In the genomic region with DNA sequence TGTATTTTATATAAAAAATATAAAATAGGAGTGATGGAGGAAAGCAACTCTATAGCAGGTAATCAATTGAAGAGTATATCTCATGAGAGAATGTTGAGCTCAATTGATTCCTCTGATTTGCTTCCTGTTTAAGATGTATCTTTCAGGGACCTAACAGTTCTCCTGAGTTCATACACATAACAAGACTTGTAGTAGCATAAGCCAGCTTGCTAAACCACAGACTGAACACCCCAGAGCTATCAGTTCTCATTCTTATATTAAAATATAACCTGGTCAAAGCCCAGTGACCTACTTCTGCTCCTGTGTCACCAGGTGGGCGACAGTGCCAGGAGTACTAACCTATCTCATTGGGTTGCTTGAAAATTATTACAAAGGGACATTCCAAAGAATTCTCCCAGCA, we compare ENCODE assay signal across 40 cellular contexts. TPM values are rescaled to one million over a fixed set of nuclear protein-coding genes. Genes with fewer than 3 reads are reported as not detected.
"Had no signal": no experiment of that assay in that cellular context is flagged by ENCODE, and none has a peak within 500 bp of the region (broad histone marks: within the 10 kb centered on the region; RNA-seq: fewer than 3 reads in every experiment).

No MANE protein-coding gene starts in this region.

- H3K27me3 ChIP-seq: MG63 had no signal

- H3K9me3 ChIP-seq: MG63 had no signal

- H3K4me3 ChIP-seq: MG63 had no signal

- H3K36me3 ChIP-seq: MG63 had no signal

- DNase-seq: Karpas-422, Kasumi-1, MG63, MM.1S, MV-4-11, NCI-H1048, NCI-H1092, NCI-H1092 treated with DMSO at 0.1 percent for 48 hours, NCI-H1105, NCI-H1105 treated with DMSO at 0.1 percent for 48 hours, NCI-H1417, NCI-H1417 treated with DMSO at 0.1 percent for 48 hours, NCI-H1436, NCI-H1436 treated with DMSO at 0.1 percent for 48 hours, NCI-H146, NCI-H1694, NCI-H1694 treated with DMSO at 0.1 percent for 48 hours, NCI-H187, NCI-H187 treated with DMSO at 0.1 percent for 48 hours, NCI-H1930, NCI-H2029, NCI-H2029 treated with DMSO at 0.1 percent for 48 hours, NCI-H2081, NCI-H2081 treated with DMSO at 0.1 percent for 48 hours, NCI-H2107, NCI-H2171, NCI-H2171 treated with DMSO at 0.1 percent for 48 hours, NCI-H2227 treated with DMSO at 0.1 percent for 48 hours, NCI-H226, NCI-H345, NCI-H446, NCI-H446 treated with DMSO at 0.1 percent for 48 hours, NCI-H510A, NCI-H510A treated with DMSO at 0.1 percent for 48 hours, NCI-H524, NCI-H524 treated with DMSO at 0.1 percent for 48 hours had no signal

RNA-seq across cellular contexts. Expression of gene CDH20, which starts 41.0 kb away (rescaled TPM):
- total RNA-seq: LHCN-M2, M059J, MCF 10A, NCI-H460 had no signal
